11 cellular contexts compared by ENCODE assay signal in the genomic region with DNA sequence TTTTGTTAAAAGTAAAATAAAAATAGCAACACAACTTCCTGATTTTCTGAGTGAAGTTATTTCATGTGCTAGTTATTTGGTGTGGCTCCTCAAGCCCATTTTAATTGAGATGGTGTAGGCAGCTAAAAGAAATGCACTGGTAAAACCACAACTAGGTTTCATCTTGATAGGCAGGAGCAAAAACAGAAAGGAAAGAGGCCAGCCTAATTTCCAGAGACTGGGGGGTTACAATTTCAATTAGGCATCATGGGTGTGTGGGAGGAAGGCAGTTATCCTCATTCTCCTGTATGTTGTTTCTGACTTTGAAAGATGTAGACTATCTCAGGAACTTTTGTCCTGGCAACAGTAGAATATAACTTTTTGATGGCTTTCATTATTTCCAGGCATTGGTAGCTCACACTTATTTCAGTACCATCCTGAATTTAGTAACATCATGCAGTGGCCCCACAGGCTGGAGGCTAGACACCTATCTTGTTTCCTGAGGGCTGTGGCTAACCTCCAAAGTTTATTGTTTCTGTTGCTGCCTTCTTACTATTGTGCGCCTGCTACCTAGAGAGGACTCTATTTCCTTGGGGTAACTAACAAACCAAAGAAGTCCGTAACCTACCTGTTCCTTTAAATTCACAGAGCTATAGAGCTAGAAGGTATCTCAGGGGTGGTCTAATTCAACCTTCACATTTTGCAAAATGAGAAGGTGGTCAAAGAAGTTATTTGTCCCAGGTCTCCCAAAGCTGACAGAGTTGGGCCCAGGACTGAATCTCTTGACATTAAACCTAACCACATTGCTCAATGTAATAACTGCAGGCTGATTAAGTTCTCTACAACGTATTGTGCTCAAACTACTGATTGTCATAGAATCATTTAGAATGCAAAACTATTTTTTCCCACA. TPM values are rescaled to one million over a fixed set of nuclear protein-coding genes. Genes with fewer than 3 reads are reported as not detected.
A peak's percentile ranks its signal among the peaks of the same experiment; 100 is the strongest.
DNase-seq lines count a peak whose midpoint lies in the region; ATAC-seq and TF ChIP-seq lines count a peak whose summit lies in the region.
"Had no signal": no experiment of that assay in that cellular context is flagged by ENCODE, and none has a peak within 500 bp of the region (broad histone marks: within the 10 kb centered on the region; RNA-seq: fewer than 3 reads in every experiment).

No MANE protein-coding gene starts in this region.

- ATAC-seq in DND-41 (ENCODE audit: insufficient read depth, low read depth) (peak; percentile 82), GM21576 (IDR thresholded peaks at IDR 0.05; ENCODE audit: unreplicated experiment) (peak; percentile 50), GM21619 (IDR thresholded peaks at IDR 0.05; ENCODE audit: unreplicated experiment) (no peak)

- H2BK12ac ChIP-seq in mesenchymal stem cell (ENCODE audit: low read length in 2 of 2) = no peak overlapping the region

- 59 to 77% (median 64%) methylated on average over 3 of the region's 3 CpGs for WGBS in stomach, 5 donors
- 100% methylated on average over 3 of the region's 3 CpGs for WGBS in mesenchymal stem cell

- H2AK5ac ChIP-seq in mesenchymal stem cell (ENCODE audit: low read length, severe bottlenecking) = no peak overlapping the region

- DNase-seq in DND-41 (peak; percentile 69), NB4 (ENCODE audit: low read depth) (peak; percentile 70), HT-29 (ENCODE audit: low spot score) (no peak), stomach (no peak), mesenchymal stem cell (no peak)
- peak; percentile 78 for DNase-seq in central memory CD4-positive, alpha-beta T cell
- DNase-seq: anterior cingulate cortex, substantia nigra had no signal

- no peak overlapping the region for H3K4ac ChIP-seq in mesenchymal stem cell (ENCODE audit: low read depth in 1 of 2, low read length in 2 of 2)

- H3K18ac ChIP-seq in mesenchymal stem cell (ENCODE audit: low read depth in 1 of 2, low read length in 2 of 2) = no peak overlapping the region

- H3K4me1 ChIP-seq in DND-41 (ENCODE audit: insufficient read depth, low read length) (peaks cover 59% of the 10 kb centered on the region), stomach (peaks cover 0 to 23% (median 0%) of the 10 kb centered on the region in 4 donors), mesenchymal stem cell (ENCODE audit: control insufficient read depth, insufficient read depth, low read depth, low read length) (no peaks in the 10 kb centered on the region)

- H3K14ac ChIP-seq in mesenchymal stem cell (ENCODE audit: low read length in 2 of 2) = no peak overlapping the region

- no peaks in the 10 kb centered on the region for H3K36me3 ChIP-seq in DND-41 (ENCODE audit: insufficient read depth, low read length)
- H3K36me3 ChIP-seq in stomach = no peaks in the 10 kb centered on the region
- no peaks in the 10 kb centered on the region for H3K36me3 ChIP-seq in mesenchymal stem cell (ENCODE audit: control insufficient read depth in 1 of 2, insufficient read depth in 2 of 2, low read depth in 1 of 2, low read length in 2 of 2)

- no peak overlapping the region for H2BK5ac ChIP-seq in mesenchymal stem cell (ENCODE audit: low read depth, low read length, poor library complexity, severe bottlenecking)

- H3K23ac ChIP-seq in mesenchymal stem cell (ENCODE audit: low read length in 2 of 2) = no peak overlapping the region

- H2AFZ ChIP-seq in DND-41 (ENCODE audit: low read depth, low read length) (peak overlapping the region; percentile 60), mesenchymal stem cell (ENCODE audit: low read depth, low read length) (no peak overlapping the region)

- H2BK120ac ChIP-seq in mesenchymal stem cell (ENCODE audit: low read depth, low read length) = no peak overlapping the region

- H3K27me3 ChIP-seq in DND-41 (ENCODE audit: insufficient read depth, low read length, poor library complexity) (no peaks in the 10 kb centered on the region), stomach (no peaks in the 10 kb centered on the region), mesenchymal stem cell (ENCODE audit: control insufficient read depth in 1 of 2, insufficient read depth in 1 of 2, low read length in 2 of 2) (no peaks in the 10 kb centered on the region)

- no peaks in the 10 kb centered on the region for H3K79me2 ChIP-seq in DND-41 (ENCODE audit: insufficient read depth, low read length)

- intact Hi-C loops in stomach (cut with DNase I; ENCODE audit: low total_unique reads) = no loop called here

- TF ChIP-seq POLR2A in NB4 (IDR thresholded peaks at IDR 0.05; ENCODE audit: extremely low read depth, insufficient read length) = no peak
- TF ChIP-seq POLR2A in stomach (IDR thresholded peaks at IDR 0.05) = no peak

- H4K20me1 ChIP-seq in DND-41 (ENCODE audit: insufficient read depth, low read length) = no peaks in the 10 kb centered on the region

- H4K91ac ChIP-seq in mesenchymal stem cell (ENCODE audit: low read length) = no peak overlapping the region

- no peaks in the 10 kb centered on the region for H3K79me1 ChIP-seq in mesenchymal stem cell (replicated peaks; ENCODE audit: low read length, poor library complexity, severe bottlenecking)

- no peak for TF ChIP-seq EP300 in stomach (IDR thresholded peaks at IDR 0.05)

- no peak for TF ChIP-seq CTCF in DND-41 (IDR thresholded peaks at IDR 0.05; ENCODE audit: borderline replicate concordance, extremely low read depth, low read length, poor library complexity, severe bottlenecking)
- no peak for TF ChIP-seq CTCF in NB4 (IDR thresholded peaks at IDR 0.05; ENCODE audit: low read depth, low read length)
- TF ChIP-seq CTCF in stomach (IDR thresholded peaks at IDR 0.05) = no peak

- H3K4me2 ChIP-seq in DND-41 (ENCODE audit: insufficient read depth, low read length) (peak overlapping the region; percentile 51), mesenchymal stem cell (ENCODE audit: low read length, poor library complexity, severe bottlenecking) (no peak overlapping the region)

- H3K9me3 ChIP-seq in DND-41 (ENCODE audit: insufficient read depth, low read length, severe bottlenecking) (peaks cover 5% of the 10 kb centered on the region), stomach (no peaks in the 10 kb centered on the region), mesenchymal stem cell (ENCODE audit: control insufficient read depth, low read length) (peaks cover 8% of the 10 kb centered on the region)

- H4K8ac ChIP-seq in mesenchymal stem cell (ENCODE audit: low read length) = no peak overlapping the region

- peak overlapping the region in 1 of 2 experiments; percentile 30; a peak in 2 of 4 replicates for H3K4me3 ChIP-seq in DND-41 (ENCODE audit: low read depth in 1 of 2, low read length in 2 of 2)
- peak overlapping the region; percentile 2 for H3K4me3 ChIP-seq in NB4 (ENCODE audit: low read depth, low read length)
- H3K4me3 ChIP-seq in stomach = no peak overlapping the region
- H3K4me3 ChIP-seq in mesenchymal stem cell (ENCODE audit: insufficient read depth in 1 of 2, low read depth in 1 of 2, low read length in 2 of 2) = no peak overlapping the region

- peak overlapping the region; percentile 92 for H3K27ac ChIP-seq in DND-41 (ENCODE audit: low read length)
- H3K27ac ChIP-seq in stomach = peak overlapping the region in 2 of 5 donors; percentile 2 to 50
- no peak overlapping the region for H3K27ac ChIP-seq in mesenchymal stem cell (ENCODE audit: low read length, poor library complexity, severe bottlenecking)
- H3K27ac ChIP-seq: RWPE1 had no signal

- no peak overlapping the region for H2BK15ac ChIP-seq in mesenchymal stem cell (ENCODE audit: low read depth, poor library complexity, severe bottlenecking)

- peak overlapping the region; percentile 52 for H3K9ac ChIP-seq in DND-41 (ENCODE audit: low read depth, low read length)
- no peak overlapping the region for H3K9ac ChIP-seq in mesenchymal stem cell (ENCODE audit: low read length)

RNA-seq across cellular contexts. Expression of a gene that starts 42.4 kb away (rescaled TPM):
- total RNA-seq in HT-29 (2014; rRNA removed; shearing (Covaris generic)) = not detected in 2 replicates
- 10 to 100 TPM in 2 of 5 donors, 1 to 10 TPM in 3; 3.5 to 22.9 (median 9.2) TPM for total RNA-seq in stomach
- polyA plus RNA-seq in stomach = 1 to 10 TPM; 2.0 to 4.7 (median 2.4) TPM
- polyA plus RNA-seq in mesenchymal stem cell (2013, experiment 1 of 2) = 0.10 TPM
- 0.04 TPM for polyA plus RNA-seq in mesenchymal stem cell (2013, experiment 2 of 2)

Comparison
In these comparisons a context has a peak if more than half of its experiments do, and no peak if none do; other contexts are left out.
1. DNase-seq: peak in DND-41 (single experiment), NB4 (single experiment) and central memory CD4-positive, alpha-beta T cell (single experiment); none in HT-29 (single experiment), stomach (single experiment) and mesenchymal stem cell (single experiment).